1 cellular context compared by ENCODE assay signal in genomic region chr11:33912405-33913361, GRCh38.
TF ChIP-seq lines count a peak whose summit lies in the region.

No MANE protein-coding gene starts in this region.

TF ChIP-seq in K562, 482 proteins besides CTCF, POLR2A, EP300 and RAD21 (continued from another document and continues in another):
- TF ChIP-seq ZBTB12 (CRISPR knock-in tag; IDR thresholded peaks at IDR 0.05) = 0 out of 2 replicates have a peak, but pooled peaks have one; percentile 23
- peak; percentile 67; the same call in 1 of the 2 replicates for TF ChIP-seq MECOM (CRISPR knock-in tag; IDR thresholded peaks at IDR 0.05)
- 0 out of 2 replicates have a peak, but pooled peaks have one; percentile 5 for TF ChIP-seq TAL1 (IDR thresholded peaks at IDR 0.05)
- no peak for TF ChIP-seq GTF2B (IDR thresholded peaks at IDR 0.05; ENCODE audit: extremely low read depth, insufficient read length)
- TF ChIP-seq E2F4 (CRISPR knock-in tag; IDR thresholded peaks at IDR 0.05; ENCODE audit: low read depth) = no peak
- TF ChIP-seq AFF1 (IDR thresholded peaks at IDR 0.05; ENCODE audit: low read depth in 1 of 2, partially characterized antibody in 2 of 2) = peak in 1 of 2 experiments; percentile 50
- no peak for TF ChIP-seq CHD4 (IDR thresholded peaks at IDR 0.05; ENCODE audit: insufficient read depth, insufficient replicate concordance, low read depth, low read length, poor library complexity, severe bottlenecking)
- TF ChIP-seq PML (IDR thresholded peaks at IDR 0.05; ENCODE audit: low read length) = 0 out of 2 replicates have a peak, but pooled peaks have one; percentile 33
- no peak for TF ChIP-seq CSDE1 (IDR thresholded peaks at IDR 0.05)
- TF ChIP-seq ZNF76 (CRISPR knock-in tag; IDR thresholded peaks at IDR 0.05; ENCODE audit: borderline replicate concordance) = no peak
- TF ChIP-seq ESRRA (IDR thresholded peaks at IDR 0.05; ENCODE audit: borderline replicate concordance, low read depth) = no peak; the same call in 1 of the 2 replicates
- TF ChIP-seq MBD1 (CRISPR knock-in tag; IDR thresholded peaks at IDR 0.05) = no peak
- TF ChIP-seq ZNF165 (CRISPR knock-in tag; IDR thresholded peaks at IDR 0.05; ENCODE audit: borderline replicate concordance) = no peak
- no peak for TF ChIP-seq NCOA6 (IDR thresholded peaks at IDR 0.05)
- no peak for TF ChIP-seq NR2C1 (IDR thresholded peaks at IDR 0.05)
- peak; percentile 71 for TF ChIP-seq NR2C1 (tag; IDR thresholded peaks at IDR 0.05)
- no peak for TF ChIP-seq THRAP3 (IDR thresholded peaks at IDR 0.05; ENCODE audit: borderline replicate concordance)
- TF ChIP-seq CBX8 (IDR thresholded peaks at IDR 0.05; ENCODE audit: borderline replicate concordance, extremely low read depth, low read depth, low read length, poor library complexity, severe bottlenecking) = no peak
- no peak for TF ChIP-seq SRSF3 (IDR thresholded peaks at IDR 0.05; ENCODE audit: insufficient read depth, low read length)
- TF ChIP-seq FOXJ2 (tag; IDR thresholded peaks at IDR 0.05) = no peak
- TF ChIP-seq SMAD4 (CRISPR knock-in tag; conservative IDR thresholded peaks at IDR 0.05) = peak; percentile 81
- no peak for TF ChIP-seq DLX4 (CRISPR knock-in tag; IDR thresholded peaks at IDR 0.05)
- no peak for TF ChIP-seq XRCC4 (IDR thresholded peaks at IDR 0.05; ENCODE audit: extremely low read depth, insufficient read depth, insufficient read length)
- peak; percentile 29; the same call in 1 of the 2 replicates for TF ChIP-seq CBFA2T3 (IDR thresholded peaks at IDR 0.05)
- peak; percentile 98 for TF ChIP-seq JUN (IDR thresholded peaks at IDR 0.05; ENCODE audit: borderline replicate concordance, low read depth, low read length)
- no peak; the same call in 1 of the 2 replicates for TF ChIP-seq JUN (CRISPR knock-in tag; IDR thresholded peaks at IDR 0.05; ENCODE audit: borderline replicate concordance)
- TF ChIP-seq RBBP5 (IDR thresholded peaks at IDR 0.05; ENCODE audit: borderline replicate concordance, insufficient read depth, low read length, poor library complexity, severe bottlenecking) = no peak
- TF ChIP-seq ZNF212 (CRISPR knock-in tag; IDR thresholded peaks at IDR 0.05) = no peak
- no peak for TF ChIP-seq ZBTB34 (CRISPR knock-in tag; IDR thresholded peaks at IDR 0.05)
- no peak for TF ChIP-seq BCLAF1 (IDR thresholded peaks at IDR 0.05; ENCODE audit: borderline replicate concordance in 1 of 2, control insufficient read depth in 1 of 2, low read depth in 2 of 2, low read length in 1 of 2)
- TF ChIP-seq ZNF347 (CRISPR knock-in tag; IDR thresholded peaks at IDR 0.05; ENCODE audit: low read depth) = no peak
- TF ChIP-seq UBTF (IDR thresholded peaks at IDR 0.05; ENCODE audit: borderline replicate concordance in 1 of 2, low read depth in 2 of 2, low read length in 2 of 2) = no peak
- no peak for TF ChIP-seq HSF4 (CRISPR knock-in tag; IDR thresholded peaks at IDR 0.05; ENCODE audit: borderline replicate concordance)
- TF ChIP-seq ZNF408 (CRISPR knock-in tag; IDR thresholded peaks at IDR 0.05; ENCODE audit: low read depth) = no peak
- TF ChIP-seq SIX5 (IDR thresholded peaks at IDR 0.05; ENCODE audit: borderline replicate concordance in 1 of 2, insufficient read depth in 1 of 2, low read depth in 1 of 2, low read length in 2 of 2) = no peak
- TF ChIP-seq GABPA (tag; conservative IDR thresholded peaks at IDR 0.05; ENCODE audit: low read depth) = 0 out of 2 replicates have a peak, but pooled peaks have one; percentile 23
- TF ChIP-seq ZHX1 (conservative IDR thresholded peaks at IDR 0.05; ENCODE audit: low read length) = no peak
- no peak for TF ChIP-seq IRF2 (CRISPR knock-in tag; IDR thresholded peaks at IDR 0.05)
- TF ChIP-seq E2F5 (CRISPR knock-in tag; IDR thresholded peaks at IDR 0.05) = no peak
